ENCODE assay signal across 16 cellular contexts in the genomic region with DNA sequence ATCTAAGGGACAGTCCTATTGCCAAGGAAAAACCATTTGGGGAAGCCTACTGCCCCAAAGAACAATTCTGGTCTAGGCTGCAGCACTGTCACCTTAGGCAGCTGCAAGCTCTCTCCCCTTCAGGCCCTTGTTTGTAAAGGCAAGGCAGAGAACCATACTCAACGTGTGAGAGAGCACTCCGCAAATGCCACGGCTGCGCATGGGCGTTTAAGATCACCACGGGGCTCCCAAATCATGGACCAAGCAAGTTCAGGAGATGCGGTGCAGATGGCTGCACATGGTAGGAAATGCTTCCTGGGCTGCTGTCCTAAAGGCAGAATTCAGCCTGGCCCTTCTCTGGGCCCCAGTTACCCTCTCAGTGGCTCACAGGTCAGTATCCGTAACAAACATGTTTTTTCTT. TPM values are rescaled to one million over a fixed set of nuclear protein-coding genes. Genes with fewer than 3 reads are reported as not detected.
DNase-seq lines count a peak whose midpoint lies in the region; ATAC-seq and TF ChIP-seq lines count a peak whose summit lies in the region.
"Had no signal": no experiment of that assay in that cellular context is flagged by ENCODE, and none has a peak within 500 bp of the region (broad histone marks: within the 10 kb centered on the region; RNA-seq: fewer than 3 reads in every experiment).

No MANE protein-coding gene starts in this region.

- peak overlapping the region; percentile 21 for H3K27ac ChIP-seq in AG04450 (ENCODE audit: low read depth, low read length)
- peak overlapping the region; percentile 42 for H3K27ac ChIP-seq in RWPE1
- peak overlapping the region; percentile 46 for H3K27ac ChIP-seq in colonic mucosa
- peak overlapping the region; percentile 13 to 69 for H3K27ac ChIP-seq in mucosa of rectum (ENCODE audit: low read depth in 2 of 2, low read length in 2 of 2)

- H3K9me3 ChIP-seq in AG04450 (ENCODE audit: control insufficient read depth, insufficient read depth, low read length) (no peaks in the 10 kb centered on the region; the same call in 1 of the 2 replicates), colonic mucosa (no peaks in the 10 kb centered on the region), mucosa of rectum (ENCODE audit: control insufficient read depth in 2 of 2, low read length in 2 of 2) (no peaks in the 10 kb centered on the region)
- H3K9me3 ChIP-seq: BE2C had no signal

- no peak overlapping the region for H3K9ac ChIP-seq in colonic mucosa (ENCODE audit: low read depth in 2 of 2, low read length in 2 of 2)
- H3K9ac ChIP-seq in mucosa of rectum (ENCODE audit: low read depth in 1 of 2, low read length in 2 of 2), result no peak overlapping the region

- peaks cover 8% of the 10 kb centered on the region for H3K36me3 ChIP-seq in colonic mucosa
- peaks cover 52 to 63% of the 10 kb centered on the region in 2 donors for H3K36me3 ChIP-seq in mucosa of rectum (ENCODE audit: control insufficient read depth in 2 of 2, insufficient read depth in 2 of 2, low read length in 2 of 2)

- H3K4me1 ChIP-seq in colonic mucosa (peaks cover 2% of the 10 kb centered on the region), mucosa of rectum (ENCODE audit: control insufficient read depth in 2 of 2, insufficient read depth in 2 of 2, low read length in 2 of 2) (peaks cover 0 to 7% of the 10 kb centered on the region in 2 donors)

- no peak for ATAC-seq in HG02571 (IDR thresholded peaks at IDR 0.05; ENCODE audit: unreplicated experiment)
- ATAC-seq: CD8-positive, alpha-beta T cell had no signal

- no peak for DNase-seq in AG04450 (ENCODE audit: low read depth, low spot score)
- DNase-seq in RWPE1 (ENCODE audit: low spot score), result no peak
- no peak for DNase-seq in colonic mucosa
- no peak for DNase-seq in C1 segment of cervical spinal cord (lab: John Stamatoyannopoulos, UW)
- no peak for DNase-seq in activated CD4-positive, alpha-beta T cell treated with anti-CD3 and anti-CD28 coated beads, Interleukin-2, amount 50 U/mL, for 4 hours
- DNase-seq: CD8-positive, alpha-beta T cell; COR-L47; GF-D8; GOT3; H9 had no signal

- H3K4me3 ChIP-seq in AG04450 (ENCODE audit: low read depth, low read length), result no peak overlapping the region
- H3K4me3 ChIP-seq in colonic mucosa, result no peak overlapping the region
- H3K4me3 ChIP-seq in mucosa of rectum (ENCODE audit: low read length in 2 of 2), result no peak overlapping the region

- intact Hi-C loops in colonic mucosa (cut with DNase I), result no loop called here

- POLR2A ChIA-PET in AG04450 (lab: Yijun Ruan, JAX) (no interaction called here), RWPE1 (lab: Yijun Ruan, JAX; ENCODE audit: low non-redundant PET) (no interaction called here)

- CTCF ChIA-PET in AG04450 (lab: Charles Lee), result no interaction called here
- CTCF ChIA-PET in RWPE1 (lab: Yijun Ruan, JAX), result interaction anchor here (1.1 kb wide), 1 partner anchor 17 kb away, joined by 3 read pairs; no protein-coding TSS in a partner anchor

- TF ChIP-seq CTCF in AG04450 (IDR thresholded peaks at IDR 0.05; ENCODE audit: low read depth, low read length) (no peak), RWPE1 (conservative IDR thresholded peaks at IDR 0.05; ENCODE audit: low read depth) (no peak), colonic mucosa (IDR thresholded peaks at IDR 0.05) (no peak)

- H3K27me3 ChIP-seq in AG04450 (ENCODE audit: control insufficient read depth, insufficient read depth, low read length) (no peaks in the 10 kb centered on the region), colonic mucosa (no peaks in the 10 kb centered on the region), mucosa of rectum (ENCODE audit: control insufficient read depth in 2 of 2, insufficient read depth in 2 of 2, low read length in 2 of 2) (no peaks in the 10 kb centered on the region)
- H3K27me3 ChIP-seq: BE2C had no signal

RNA-seq across cellular contexts. Expression of gene ERFE, which starts 15.5 kb away (rescaled TPM):
- 2.4 and 2.9 TPM in 2 replicates for polyA plus RNA-seq in AG04450 (2011; rRNA removed)
- polyA minus RNA-seq in AG04450 (2011; rRNA and poly(A)+ RNA removed), result 0.96 and 2.2 TPM in 2 replicates
- under 1 TPM in 1 of 2 donors, not detected in 1; 0.50 TPM for total RNA-seq in colonic mucosa
- total RNA-seq: CD8-positive, alpha-beta T cell had no signal
- polyA plus RNA-seq: CD14-positive monocyte, IgD-negative memory B cell had no signal

RNA-seq across cellular contexts. Expression of gene ILKAP, which starts 29.2 kb away (rescaled TPM):
- 29.4 and 34.9 TPM in 2 replicates for polyA plus RNA-seq in AG04450 (2011; rRNA removed)
- polyA minus RNA-seq in AG04450 (2011; rRNA and poly(A)+ RNA removed), result 21.9 and 23.3 TPM in 2 replicates
- total RNA-seq in colonic mucosa, result 10 to 100 TPM; 27.8 to 50.3 TPM

RNA-seq across cellular contexts. Expression of gene KLHL30, which starts 35.8 kb away (rescaled TPM):
- polyA plus RNA-seq in AG04450 (2011; rRNA removed), result not detected in 2 replicates
- polyA minus RNA-seq in AG04450 (2011; rRNA and poly(A)+ RNA removed), result not detected in 2 replicates
- total RNA-seq in colonic mucosa, result under 1 TPM; 0.07 to 0.13 TPM
- total RNA-seq: CD8-positive, alpha-beta T cell; H9; HT1080 had no signal
- polyA plus RNA-seq: IgD-negative memory B cell had no signal
